20 cellular contexts compared by ENCODE assay signal in genomic region chr5:172445866-172446265, GRCh38. TPM values are rescaled to one million over a fixed set of nuclear protein-coding genes. Genes with fewer than 3 reads are reported as not detected.
DNase-seq lines count a peak whose midpoint lies in the region; ATAC-seq and TF ChIP-seq lines count a peak whose summit lies in the region.
"Had no signal": no experiment of that assay in that cellular context is flagged by ENCODE, and none has a peak within 500 bp of the region (broad histone marks: within the 10 kb centered on the region; RNA-seq: fewer than 3 reads in every experiment).

No MANE protein-coding gene starts in this region.

- H3K27ac ChIP-seq in RWPE2 (ENCODE audit: poor library complexity, severe bottlenecking) (no peak overlapping the region), left lung (peak overlapping the region in 1 of 2 donors; percentile 22), skin epidermis (peak overlapping the region in 11 of 21 experiments; percentile 10 to 73 (median 52))
- H3K27ac ChIP-seq: foreskin keratinocyte had no signal

- H3K27me3 Mint-ChIP-seq in T-cell = peaks cover 14 to 32% of the 10 kb centered on the region in 2 donors

- POLR2A ChIA-PET in T-cell (lab: Charles Lee) = no interaction called here

- H3K9me3 ChIP-seq in RWPE2 (ENCODE audit: severe bottlenecking) (no peaks in the 10 kb centered on the region), left lung (no peaks in the 10 kb centered on the region)
- H3K9me3 ChIP-seq: ascending aorta, Caco-2, SK-N-SH had no signal

- intact Hi-C loops in left lung (cut with DNase I) = no loop called here

- H3K4me3 ChIP-seq in RWPE2 (ENCODE audit: severe bottlenecking) = no peak overlapping the region
- H3K4me3 ChIP-seq in left lung = no peak overlapping the region
- H3K4me3 ChIP-seq in skin epidermis = no peak overlapping the region

- TF ChIP-seq CTCF in RWPE2 (IDR thresholded peaks at IDR 0.05; ENCODE audit: poor library complexity, severe bottlenecking) (no peak), left lung (IDR thresholded peaks at IDR 0.05) (no peak)

- no peaks in the 10 kb centered on the region for H3K9me3 Mint-ChIP-seq in T-cell
- H3K9me3 Mint-ChIP-seq: activated naive CD4-positive, alpha-beta T cell treated with anti-CD3 and anti-CD28 coated beads, Interleukin-2, amount 50 U/mL, for 24 hours; WTC11 had no signal

- no peaks in the 10 kb centered on the region for H3K36me3 Mint-ChIP-seq in T-cell
- H3K36me3 Mint-ChIP-seq: activated naive CD4-positive, alpha-beta T cell treated with anti-CD3 and anti-CD28 coated beads, Interleukin-2, amount 50 U/mL, for 24 hours; WTC11 had no signal

- H3K4me1 ChIP-seq in RWPE2 (ENCODE audit: insufficient read depth, poor library complexity, severe bottlenecking) (peaks cover 22% of the 10 kb centered on the region), left lung (peaks cover 18 to 79% of the 10 kb centered on the region in 2 donors)
- H3K4me1 ChIP-seq: Caco-2 had no signal

- H3K27ac Mint-ChIP-seq in T-cell = no peak overlapping the region
- H3K27ac Mint-ChIP-seq: activated naive CD4-positive, alpha-beta T cell treated with anti-CD3 and anti-CD28 coated beads, Interleukin-2, amount 50 U/mL, for 24 hours; WTC11 had no signal

- no peak overlapping the region for H3K4me3 Mint-ChIP-seq in T-cell
- H3K4me3 Mint-ChIP-seq: activated naive CD4-positive, alpha-beta T cell treated with anti-CD3 and anti-CD28 coated beads, Interleukin-2, amount 50 U/mL, for 24 hours; WTC11 had no signal

- H3K27me3 ChIP-seq in RWPE2 (ENCODE audit: insufficient read depth, poor library complexity, severe bottlenecking) = no peaks in the 10 kb centered on the region
- H3K27me3 ChIP-seq in left lung = no peaks in the 10 kb centered on the region
- H3K27me3 ChIP-seq: ascending aorta, foreskin keratinocyte had no signal

- DNase-seq in Ammon's horn (ENCODE audit: low spot score) (peak; percentile 43), RWPE2 (ENCODE audit: low spot score) (peak; percentile 61), left lung (peak; percentile 31 to 79), DMS153 treated with DMSO at 0.1 percent for 48 hours (lab: John Stamatoyannopoulos, UW; ENCODE audit: unreplicated experiment) (no peak), NCI-H1105 (lab: John Stamatoyannopoulos, UW) (no peak), T-cell (no peak)
- DNase-seq: activated CD8-positive, alpha-beta memory T cell treated with anti-CD3 and anti-CD28 coated beads, Interleukin-2, amount 50 U/mL, for 4 hours; Caco-2; effector CD4-positive, alpha-beta T cell; foreskin keratinocyte; HCEC 1CT; NCI-H187; NCI-H526; stimulated activated CD8-positive, alpha-beta memory T cell treated with anti-CD3 and anti-CD28 coated beads, Interleukin-4, amount 100 ng/mL, for 48 hours had no signal

- H3K4me1 Mint-ChIP-seq in T-cell = peaks cover 0 to 6% (median 0%) of the 10 kb centered on the region in 3 donors

- H3K36me3 ChIP-seq in RWPE2 (ENCODE audit: low read depth) (peaks cover 7% of the 10 kb centered on the region), left lung (no peaks in the 10 kb centered on the region)
- H3K36me3 ChIP-seq: ascending aorta had no signal

- CTCF ChIA-PET in T-cell (lab: Charles Lee) = no interaction called here

- ATAC-seq in RWPE2 (ENCODE audit: low read depth) = no peak
- ATAC-seq in left lung = no peak
- ATAC-seq in HG02973 (IDR thresholded peaks at IDR 0.05; ENCODE audit: unreplicated experiment) = no peak
- no peak for ATAC-seq in T-cell (replicated peaks in 1 of 4)
- ATAC-seq: foreskin keratinocyte, WTC11 had no signal

RNA-seq across cellular contexts. Expression of gene SH3PXD2B, which starts 8.5 kb away (rescaled TPM):
- total RNA-seq in left lung (10 to 100 TPM; 50.7 to 57.5 TPM), T-cell (under 1 TPM; 0.15 to 0.69 (median 0.38) TPM)

Comparison
In these comparisons a context has a peak if more than half of its experiments do, and no peak if none do; other contexts are left out.
1. DNase-seq: peak in Ammon's horn (single experiment), RWPE2 (single experiment) and left lung (2 of 2); none in DMS153 treated with DMSO at 0.1 percent for 48 hours (single experiment), NCI-H1105 (single experiment) and T-cell (0 of 34).
2. RNA of gene SH3PXD2B, which starts 8.5 kb away (total RNA-seq): 50.7 to 57.5 TPM in left lung; 0.15 to 0.69 TPM in T-cell; every median in the first group is over 10 times any median in the second.